Comparison of ENCODE assay signal across 16 cellular contexts in genomic region chr1:204093756-204094155, GRCh38. TPM values are rescaled to one million over a fixed set of nuclear protein-coding genes. Genes with fewer than 3 reads are reported as not detected.
DNase-seq lines count a peak whose midpoint lies in the region; ATAC-seq, FAIRE-seq and TF ChIP-seq lines count a peak whose summit lies in the region.
"Had no signal": no experiment of that assay in that cellular context is flagged by ENCODE, and none has a peak within 500 bp of the region (broad histone marks: within the 10 kb centered on the region; RNA-seq: fewer than 3 reads in every experiment).

No MANE protein-coding gene starts in this region.

- H3K27ac ChIP-seq in 22Rv1 (peak overlapping the region; percentile 26), pancreas (peak overlapping the region; percentile 51 to 79 (median 66))

- H3K36me3 ChIP-seq in Loucy (ENCODE audit: insufficient read depth, low read length) (no peaks in the 10 kb centered on the region), iPS-15b (ENCODE audit: control insufficient read depth, insufficient read depth, low read length) (no peaks in the 10 kb centered on the region), pancreas (no peaks in the 10 kb centered on the region)
- H3K36me3 ChIP-seq: heart right ventricle, MG63 had no signal

- H3K9me3 ChIP-seq in Loucy (ENCODE audit: insufficient read depth, low read depth, low read length) (no peaks in the 10 kb centered on the region), iPS-15b (ENCODE audit: control insufficient read depth, insufficient read depth, low read length) (no peaks in the 10 kb centered on the region), pancreas (no peaks in the 10 kb centered on the region)
- H3K9me3 ChIP-seq: heart right ventricle, MG63, mucosa of descending colon had no signal

- no peaks in the 10 kb centered on the region for H4K20me1 ChIP-seq in Loucy (ENCODE audit: insufficient read depth, low read length, poor library complexity, severe bottlenecking)

- FAIRE-seq in pancreas (lab: Jason Lieb, UNC) = no peak
- FAIRE-seq: bronchial epithelial cell had no signal

- no peak for ATAC-seq in pancreas

- H3K4me3 ChIP-seq in Loucy (ENCODE audit: low read length, poor library complexity, severe bottlenecking) (no peak overlapping the region), iPS-15b (ENCODE audit: low read depth, low read length) (peak overlapping the region; percentile 33), pancreas (no peak overlapping the region)
- H3K4me3 ChIP-seq: heart right ventricle, MG63, mucosa of descending colon had no signal

- H3K9me2 ChIP-seq in Loucy (replicated peaks; ENCODE audit: low read depth, low read length) = no peaks in the 10 kb centered on the region

- H3K4me1 ChIP-seq in Loucy (ENCODE audit: insufficient read depth, low read length, poor library complexity, severe bottlenecking) = peaks cover 35% of the 10 kb centered on the region
- peaks cover 63% of the 10 kb centered on the region for H3K4me1 ChIP-seq in iPS-15b (ENCODE audit: control insufficient read depth, insufficient read depth, low read length)
- peaks cover 14 to 24% (median 14%) of the 10 kb centered on the region in 3 donors for H3K4me1 ChIP-seq in pancreas

- 74 to 87% methylated on average over 1 of the region's 1 CpG for WGBS in pancreas, 2 donors

- no peaks in the 10 kb centered on the region for H3F3A ChIP-seq in Loucy (ENCODE audit: low read depth)

- H3K79me2 ChIP-seq in Loucy (ENCODE audit: insufficient read depth, low read length) = no peaks in the 10 kb centered on the region

- H3K9ac ChIP-seq in Loucy (ENCODE audit: low read depth, low read length, poor library complexity, severe bottlenecking) = no peak overlapping the region
- no peak overlapping the region for H3K9ac ChIP-seq in iPS-15b (ENCODE audit: low read depth, low read length)

- no peak overlapping the region for H2AFZ ChIP-seq in Loucy (ENCODE audit: low read length)

- intact Hi-C loops in pancreas (cut with DNase I) = no loop called here

- H3K4me2 ChIP-seq in Loucy (ENCODE audit: low read depth, low read length, poor library complexity, severe bottlenecking) = peak overlapping the region; percentile 9

- DNase-seq in pancreas (no peak), EL (no peak), NCI-H82 (lab: John Stamatoyannopoulos, UW) (no peak), GOT3 (lab: John Stamatoyannopoulos, UW) (no peak)
- no peak for DNase-seq in stimulated activated naive CD4-positive, alpha-beta T cell (lab: John Stamatoyannopoulos, UW)
- DNase-seq: activated CD4-positive, alpha-beta T cell treated with anti-CD3 and anti-CD28 coated beads, Interleukin-2, amount 50 U/mL, for 48 hours; activated T-cell treated with anti-CD3 and anti-CD28 coated beads, Interleukin-2, amount 50 U/mL, for 48 hours; effector CD8-positive, alpha-beta T cell; heart right ventricle; MG63; NCI-H2081 treated with DMSO at 0.1 percent for 48 hours had no signal

- H3K27me3 ChIP-seq in Loucy (ENCODE audit: insufficient read depth, low read length, poor library complexity, severe bottlenecking) (no peaks in the 10 kb centered on the region), iPS-15b (ENCODE audit: control insufficient read depth, insufficient read depth, low read length) (no peaks in the 10 kb centered on the region), pancreas (no peaks in the 10 kb centered on the region)
- H3K27me3 ChIP-seq: heart right ventricle, MG63 had no signal

- no peak for TF ChIP-seq CTCF in 22Rv1 (IDR thresholded peaks at IDR 0.05)
- TF ChIP-seq CTCF in Loucy (conservative IDR thresholded peaks at IDR 0.05; ENCODE audit: low read length) = no peak
- TF ChIP-seq CTCF in pancreas (IDR thresholded peaks at IDR 0.05) = no peak

RNA-seq across cellular contexts. Expression of gene SOX13, which starts 20.8 kb away (rescaled TPM):
- total RNA-seq in pancreas = 10 to 100 TPM; 12.0 to 27.2 (median 18.0) TPM
- 10 to 100 TPM; 16.9 to 17.1 TPM for polyA plus RNA-seq in pancreas

RNA-seq across cellular contexts. Expression of gene ETNK2, which starts 58.1 kb away (rescaled TPM):
- total RNA-seq in pancreas = 1 to 10 TPM; 3.8 to 9.5 (median 6.9) TPM
- polyA plus RNA-seq in pancreas = 10 to 100 TPM in 1 of 2 donors, 1 to 10 TPM in 1; 5.4 to 15.5 TPM
